ENCODE assay signal across 9 cellular contexts in the genomic region with DNA sequence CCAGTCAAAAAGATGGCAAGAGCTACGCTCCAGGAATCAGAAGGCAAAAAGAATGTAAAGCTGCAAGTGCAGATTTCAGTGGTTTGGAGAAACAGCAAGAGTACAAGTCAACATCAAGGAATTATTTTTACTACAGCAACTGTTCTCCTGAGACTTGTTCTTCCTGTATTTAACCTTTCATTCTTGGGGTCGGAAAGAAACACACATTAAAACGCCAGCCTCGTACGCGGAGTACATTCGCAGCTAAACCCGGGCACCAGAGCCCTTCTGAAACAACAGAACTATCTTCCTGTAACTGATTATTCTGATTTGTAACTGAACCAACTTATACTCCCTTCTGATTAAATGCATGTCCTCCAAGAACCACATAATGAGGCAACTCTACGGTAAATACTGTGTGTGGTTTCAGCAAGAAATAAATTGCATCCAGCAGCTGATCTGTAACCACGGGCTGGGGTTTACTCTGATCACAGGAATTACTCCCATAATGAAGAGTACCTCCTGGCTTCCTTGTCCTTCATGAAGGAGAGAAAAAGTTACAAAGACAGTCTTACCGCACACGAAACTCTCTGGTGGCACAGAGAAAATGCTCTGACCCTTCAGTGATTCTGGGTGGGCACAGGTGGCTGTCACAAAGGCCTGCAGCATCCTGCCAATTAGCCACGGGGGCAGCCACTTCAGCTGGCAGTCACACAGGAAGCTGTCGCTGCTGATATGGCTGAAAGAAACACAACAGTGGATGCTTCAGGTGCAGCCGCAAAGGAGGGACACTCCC.
DNase-seq lines count a peak whose midpoint lies in the region; ATAC-seq and TF ChIP-seq lines count a peak whose summit lies in the region.
"Had no signal": no experiment of that assay in that cellular context is flagged by ENCODE, and none has a peak within 500 bp of the region (broad histone marks: within the 10 kb centered on the region; RNA-seq: fewer than 3 reads in every experiment).

No MANE protein-coding gene starts in this region.

- intact Hi-C loops in esophagus squamous epithelium (cut with DNase I) = no loop called here

- no peaks in the 10 kb centered on the region for H3K9me3 ChIP-seq in esophagus squamous epithelium
- H3K9me3 ChIP-seq: pancreas had no signal

- peak overlapping the region in 1 of 4 donors; percentile 6 for H3K4me3 ChIP-seq in esophagus squamous epithelium
- H3K4me3 ChIP-seq: pancreas had no signal

- DNase-seq in activated CD4-positive, alpha-beta T cell treated with anti-CD3 and anti-CD28 coated beads, Interleukin-2, amount 50 U/mL, for 48 hours = peak; percentile 34 to 39
- DNase-seq in esophagus squamous epithelium (lab: John Stamatoyannopoulos, UW) (no peak), DMS53 (lab: John Stamatoyannopoulos, UW) (no peak), NCI-H526 treated with DMSO at 0.1 percent for 48 hours (lab: John Stamatoyannopoulos, UW) (no peak), retina (no peak)
- peak; percentile 8 for DNase-seq in stimulated activated CD8-positive, alpha-beta memory T cell treated with anti-CD3 and anti-CD28 coated beads, Interleukin-15, amount 100 ng/mL, for 1 hour (ENCODE audit: low read depth)
- DNase-seq: pancreas had no signal

- H3K27ac ChIP-seq in esophagus squamous epithelium = peak overlapping the region in 3 of 4 donors; percentile 9 to 57 (median 46)

- 65 to 70% methylated on average over 10 to 13 of the region's 15 CpGs for WGBS in esophagus squamous epithelium, 2 donors

- H3K27me3 ChIP-seq in esophagus squamous epithelium = no peaks in the 10 kb centered on the region
- H3K27me3 ChIP-seq: pancreas had no signal

- TF ChIP-seq POLR2A in esophagus squamous epithelium (IDR thresholded peaks at IDR 0.05) = no peak

- ATAC-seq in GM19035 (IDR thresholded peaks at IDR 0.05; ENCODE audit: unreplicated experiment) = peak; percentile 77
- ATAC-seq in HG03064 (IDR thresholded peaks at IDR 0.05; ENCODE audit: low read depth, unreplicated experiment) = peak; percentile 86

- no peak for TF ChIP-seq CTCF in esophagus squamous epithelium (IDR thresholded peaks at IDR 0.05)

- H3K4me1 ChIP-seq in esophagus squamous epithelium = peaks cover 0 to 23% (median 0%) of the 10 kb centered on the region in 3 donors

- H3K36me3 ChIP-seq in esophagus squamous epithelium = peaks cover 0 to 80% (median 6%) of the 10 kb centered on the region in 3 donors

Comparison
In these comparisons a context has a peak if more than half of its experiments do, and no peak if none do; other contexts are left out.
1. DNase-seq: peak in activated CD4-positive, alpha-beta T cell treated with anti-CD3 and anti-CD28 coated beads, Interleukin-2, amount 50 U/mL, for 48 hours (2 of 2) and stimulated activated CD8-positive, alpha-beta memory T cell treated with anti-CD3 and anti-CD28 coated beads, Interleukin-15, amount 100 ng/mL, for 1 hour (single experiment); none in esophagus squamous epithelium (single experiment), DMS53 (single experiment), NCI-H526 treated with DMSO at 0.1 percent for 48 hours (single experiment) and retina (single experiment).